Comparison of ENCODE assay signal across 20 cellular contexts in the genomic region with DNA sequence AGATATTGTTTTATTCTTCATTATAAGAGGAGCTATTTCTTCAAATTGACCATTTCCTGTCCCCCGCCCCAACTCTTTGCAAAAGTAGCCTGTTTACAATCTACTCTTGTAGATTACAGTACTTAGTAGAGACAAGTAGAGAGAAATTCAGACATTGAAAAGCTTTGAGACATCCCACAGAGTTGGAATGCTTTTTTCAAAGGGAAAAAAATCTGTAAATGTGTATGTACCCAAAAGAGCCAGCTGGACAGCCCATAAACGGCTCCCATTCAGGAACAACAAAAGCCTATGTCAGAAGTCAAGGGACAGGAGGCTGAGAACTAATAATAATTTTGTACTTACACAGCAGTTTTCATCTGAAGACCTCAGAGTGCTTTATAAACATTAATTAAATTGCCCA.
"Had no signal": no experiment of that assay in that cellular context is flagged by ENCODE, and none has a peak within 500 bp of the region (broad histone marks: within the 10 kb centered on the region; RNA-seq: fewer than 3 reads in every experiment).

No MANE protein-coding gene starts in this region.

- ATAC-seq: activated CD4-positive, CD25-positive, alpha-beta regulatory T cell treated with anti-CD3 and anti-CD28 coated beads, Interleukin-2, amount 50 U/mL, for 24 hours; activated T-cell treated with anti-CD3 and anti-CD28 coated beads, Interleukin-2, amount 50 U/mL, for 72 hours; mucosa of descending colon; psoas muscle; right cardiac atrium; stimulated activated naive CD8-positive, alpha-beta T cell treated with anti-CD3 and anti-CD28 coated beads, Interleukin-15, Interleukin-2, amounts not matched to agents 100 U/mL and 50 U/mL, for 24 hours had no signal

- H3K27me3 ChIP-seq: ascending aorta, esophagus squamous epithelium, ovary had no signal

- H3K4me1 ChIP-seq: ascending aorta had no signal

- H3K36me3 Mint-ChIP-seq: activated naive CD4-positive, alpha-beta T cell treated with anti-CD3 and anti-CD28 coated beads, Interleukin-2, amount 50 U/mL, for 24 hours had no signal

- H3K27ac ChIP-seq: ascending aorta, ovary, psoas muscle, tibial artery had no signal

- H3K27ac Mint-ChIP-seq: activated naive CD4-positive, alpha-beta T cell treated with anti-CD3 and anti-CD28 coated beads, Interleukin-2, amount 50 U/mL, for 24 hours; activated T-cell treated with anti-CD3 and anti-CD28 coated beads, Interleukin-2, amount 50 U/mL, for 72 hours; T-helper 2 cell treated with Interferon-gamma antibody and Interleukin-4, amounts not matched to agents 5 μg/mL and 100 μg/mL, for 36 hours had no signal

- H3K9me3 Mint-ChIP-seq: activated naive CD4-positive, alpha-beta T cell treated with anti-CD3 and anti-CD28 coated beads, Interleukin-2, amount 50 U/mL, for 24 hours; activated T-cell treated with anti-CD3 and anti-CD28 coated beads, Interleukin-2, amount 50 U/mL, for 72 hours; T-helper 2 cell treated with Interferon-gamma antibody and Interleukin-4, amounts not matched to agents 5 μg/mL and 100 μg/mL, for 36 hours had no signal

- H3K4me1 Mint-ChIP-seq: activated naive CD4-positive, alpha-beta T cell treated with anti-CD3 and anti-CD28 coated beads, Interleukin-2, amount 50 U/mL, for 24 hours had no signal

- H3K36me3 ChIP-seq: ascending aorta, esophagus squamous epithelium, ovary, tibial artery had no signal

- H3K4me3 ChIP-seq: ascending aorta, esophagus squamous epithelium, mucosa of descending colon, ovary, psoas muscle, tibial artery had no signal

- H3K4me3 Mint-ChIP-seq: activated naive CD4-positive, alpha-beta T cell treated with anti-CD3 and anti-CD28 coated beads, Interleukin-2, amount 50 U/mL, for 24 hours; activated T-cell treated with anti-CD3 and anti-CD28 coated beads, Interleukin-2, amount 50 U/mL, for 72 hours; T-helper 2 cell treated with Interferon-gamma antibody and Interleukin-4, amounts not matched to agents 5 μg/mL and 100 μg/mL, for 36 hours had no signal

- H3K27me3 Mint-ChIP-seq: activated naive CD4-positive, alpha-beta T cell treated with anti-CD3 and anti-CD28 coated beads, Interleukin-2, amount 50 U/mL, for 24 hours; naive B cell had no signal

- H3K9me3 ChIP-seq: ascending aorta, esophagus squamous epithelium, mucosa of descending colon, ovary, psoas muscle, tibial artery had no signal

- DNase-seq: activated CD4-positive, alpha-beta T cell treated with anti-CD3 and anti-CD28 coated beads, Interleukin-2, amount 50 U/mL, for 1 hour; activated CD8-positive, alpha-beta memory T cell treated with anti-CD3 and anti-CD28 coated beads, Interleukin-2, amount 50 U/mL, for 48 hours; activated effector memory CD4-positive, alpha-beta T cell treated with anti-CD3 and anti-CD28 coated beads, Interleukin-2, amount 50 U/mL, for 16 hours; activated T-cell treated with anti-CD3 and anti-CD28 coated beads, Interleukin-2, amount 50 U/mL, for 72 hours; effector CD4-positive, alpha-beta T cell; esophagus squamous epithelium; mesenchymal stem cell; mucosa of descending colon; naive B cell; ovary; psoas muscle; right cardiac atrium; stimulated activated CD4-positive, alpha-beta T cell treated with anti-CD3 and anti-CD28 coated beads, Interleukin-2, amount 100 ng/mL, for 24 hours; stimulated activated naive CD8-positive, alpha-beta T cell treated with anti-CD3 and anti-CD28 coated beads, Interleukin-15, Interleukin-2, amounts not matched to agents 100 U/mL and 50 U/mL, for 24 hours; substantia nigra; tibial artery had no signal
